In the genomic region with DNA sequence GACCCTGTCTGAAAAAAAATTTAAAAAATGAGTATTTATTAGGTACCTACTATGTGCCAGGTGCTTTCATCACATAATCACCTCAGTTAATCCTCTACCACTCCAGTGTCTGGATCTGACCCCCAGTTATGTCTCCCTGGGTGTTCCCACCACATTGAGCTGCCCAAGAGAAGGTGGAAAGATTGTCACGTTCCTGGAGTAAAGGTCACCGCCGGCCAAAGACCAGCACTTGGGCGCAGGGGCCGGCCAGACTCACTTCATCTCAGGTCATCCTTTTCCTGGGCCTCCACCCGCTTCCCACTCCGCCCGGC, we compare ENCODE assay signal across 1 cellular context.
TF ChIP-seq lines count a peak whose summit lies in the region.

No MANE protein-coding gene starts in this region.

TF ChIP-seq in H1, 55 proteins besides CTCF, POLR2A, EP300 and RAD21:
- TF ChIP-seq KDM4A (IDR thresholded peaks at IDR 0.05; ENCODE audit: low read depth, low read length, severe bottlenecking) (no peak), KDM1A (IDR thresholded peaks at IDR 0.05; ENCODE audit: borderline replicate concordance, low read length) (no peak), TBP (IDR thresholded peaks at IDR 0.05; ENCODE audit: low read depth, low read length) (no peak), RXRA (IDR thresholded peaks at IDR 0.05; ENCODE audit: insufficient read depth, low read depth, low read length) (no peak), HDAC6 (IDR thresholded peaks at IDR 0.05; ENCODE audit: low read depth, low read length) (no peak), KDM5A (IDR thresholded peaks at IDR 0.05; ENCODE audit: low read length) (no peak), CBX8 (IDR thresholded peaks at IDR 0.05; ENCODE audit: borderline replicate concordance, low read depth, low read length) (no peak)
